11 cellular contexts compared by ENCODE assay signal in the genomic region with DNA sequence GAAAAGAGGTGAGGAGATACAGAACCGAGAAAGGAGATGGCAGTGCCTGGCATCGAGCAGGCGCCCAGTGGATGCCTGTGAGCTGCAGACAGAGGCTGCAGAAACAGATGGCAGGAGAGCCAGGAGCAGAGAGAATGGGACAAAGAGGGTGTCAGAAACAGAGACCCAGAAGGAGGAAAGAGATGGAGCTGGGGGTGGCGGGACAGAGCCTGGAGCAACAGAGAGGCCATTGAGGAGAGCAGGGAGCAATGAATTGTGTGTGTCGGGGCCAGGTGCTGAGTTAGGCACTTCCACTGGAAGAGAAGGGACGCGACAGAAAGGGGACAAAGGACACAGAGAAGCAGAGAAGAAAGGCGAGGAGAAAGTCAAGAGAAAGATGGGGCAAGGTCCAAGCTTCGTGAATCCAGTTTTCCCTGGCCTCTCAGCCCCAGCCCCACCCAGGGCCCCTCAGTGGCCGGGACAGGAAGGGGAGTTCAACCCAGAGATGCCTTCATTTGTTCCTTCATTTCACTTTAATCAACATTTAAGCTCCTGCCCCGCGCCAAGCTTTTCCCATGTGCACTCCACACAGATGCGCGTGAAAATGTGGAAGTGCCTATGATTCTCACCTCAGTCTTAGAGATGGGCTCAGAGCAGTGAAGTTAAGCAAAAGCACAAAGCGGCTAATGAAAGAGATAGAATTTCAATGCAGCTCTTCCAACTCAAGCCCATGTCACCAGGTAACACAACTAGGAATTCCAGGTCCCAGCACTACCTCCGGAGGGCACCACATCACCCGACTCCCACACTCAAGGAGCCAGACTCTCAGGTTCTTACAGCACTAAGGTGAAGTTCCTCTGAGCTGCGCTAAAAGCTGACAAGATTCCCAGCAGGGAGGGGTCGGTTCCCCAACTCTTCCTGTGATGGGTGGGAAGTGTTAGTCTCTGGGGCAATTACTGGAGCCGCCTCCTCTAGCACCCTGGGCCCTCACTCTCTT. TPM values are rescaled to one million over a fixed set of nuclear protein-coding genes. Genes with fewer than 3 reads are reported as not detected.
DNase-seq lines count a peak whose midpoint lies in the region; ATAC-seq and TF ChIP-seq lines count a peak whose summit lies in the region.
"Had no signal": no experiment of that assay in that cellular context is flagged by ENCODE, and none has a peak within 500 bp of the region (broad histone marks: within the 10 kb centered on the region; RNA-seq: fewer than 3 reads in every experiment).

No MANE protein-coding gene starts in this region.

- TF ChIP-seq RAD21 in SK-N-SH (IDR thresholded peaks at IDR 0.05; ENCODE audit: low read length): no peak

- H3K27me3 ChIP-seq in OCI-LY3 (ENCODE audit: low read depth, low read length) (peaks cover 7% of the 10 kb centered on the region; the same call in 1 of the 2 replicates), SK-N-SH (ENCODE audit: insufficient read depth) (no peaks in the 10 kb centered on the region)

- intact Hi-C loops in posterior vena cava (cut with DNase I): loop anchor here in 1 of 2 donors (2.0 kb wide), 1 partner anchor 37 kb away; no protein-coding TSS in a partner anchor

- H3K4me2 ChIP-seq in OCI-LY3 (ENCODE audit: low read length) (no peak overlapping the region), SK-N-SH (no peak overlapping the region)

- WGBS in SK-N-SH (ENCODE audit: low lambda C conversion rate): 89% methylated on average over 19 of the region's 20 CpGs

- H3K4me3 ChIP-seq in OCI-LY3 (ENCODE audit: low read length) (no peak overlapping the region), SK-N-SH (ENCODE audit: low read depth in 2 of 2, low read length in 1 of 2) (no peak overlapping the region)

- CTCF ChIA-PET in SK-N-SH (lab: Yijun Ruan, JAX): interaction anchor here (0.8 to 9.7 kb wide), 11 partner anchors 10 to 162 kb away, joined by 3 to 68 read pairs (median 4); no protein-coding TSS in a partner anchor

- peak; percentile 9; the same call in 1 of the 2 replicates for TF ChIP-seq CTCF in OCI-LY3 (IDR thresholded peaks at IDR 0.05; ENCODE audit: low read depth, low read length)
- no peak for TF ChIP-seq CTCF in SK-N-SH (IDR thresholded peaks at IDR 0.05)

- POLR2A ChIA-PET in SK-N-SH (lab: Yijun Ruan, JAX): interaction anchor here (0.6 to 1.2 kb wide), 2 partner anchors 15 to 90 kb away, joined by 3 read pairs; no protein-coding TSS in a partner anchor

- DNase-seq in DMS53 treated with DMSO at 0.1 percent for 48 hours (lab: John Stamatoyannopoulos, UW; ENCODE audit: unreplicated experiment) (peak; percentile 5), globus pallidus (ENCODE audit: low spot score) (peak; percentile 83), posterior vena cava (ENCODE audit: low spot score) (peak; percentile 60), NCI-H187 (lab: John Stamatoyannopoulos, UW) (no peak), SK-N-SH (no peak)
- DNase-seq: activated B cell treated with CpG ODN at 0.5 μM for 24 hours, naive B cell, NCI-H1694 had no signal

- no peaks in the 10 kb centered on the region for H3K36me3 ChIP-seq in OCI-LY3 (replicated peaks; ENCODE audit: low read depth, low read length)
- H3K36me3 ChIP-seq in SK-N-SH (replicated peaks in 1 of 2; ENCODE audit: control insufficient read depth in 1 of 2, insufficient read depth in 2 of 2, low read length in 1 of 2): no peaks in the 10 kb centered on the region

- no peaks in the 10 kb centered on the region for H4K20me1 ChIP-seq in OCI-LY3 (ENCODE audit: insufficient read depth, low read length)
- peaks cover 97% of the 10 kb centered on the region for H4K20me1 ChIP-seq in SK-N-SH (ENCODE audit: insufficient read depth)

- H3K79me2 ChIP-seq in OCI-LY3 (ENCODE audit: low read length) (no peaks in the 10 kb centered on the region), SK-N-SH (ENCODE audit: insufficient read depth) (peaks cover 79% of the 10 kb centered on the region)

- no peak for TF ChIP-seq EP300 in SK-N-SH (IDR thresholded peaks at IDR 0.05; ENCODE audit: borderline replicate concordance in 1 of 2, low read depth in 1 of 2, low read length in 1 of 2)

- H3K9me2 ChIP-seq in SK-N-SH: no peaks in the 10 kb centered on the region

- H3K9me3 ChIP-seq in OCI-LY3 (ENCODE audit: insufficient read depth, low read length): no peaks in the 10 kb centered on the region
- no peaks in the 10 kb centered on the region for H3K9me3 ChIP-seq in SK-N-SH

- H3K27ac ChIP-seq in OCI-LY3 (ENCODE audit: low read length) (no peak overlapping the region), SK-N-SH (ENCODE audit: low read depth in 2 of 2, low read length in 1 of 2) (no peak overlapping the region)

- H3F3A ChIP-seq in SK-N-SH (replicated peaks; ENCODE audit: insufficient read depth): peaks cover 11% of the 10 kb centered on the region

- H3K9ac ChIP-seq in OCI-LY3 (ENCODE audit: low read length) (no peak overlapping the region), SK-N-SH (no peak overlapping the region)

- H2AFZ ChIP-seq in OCI-LY3 (ENCODE audit: low read depth, low read length) (no peak overlapping the region), SK-N-SH (ENCODE audit: low read depth) (no peak overlapping the region)

- H3K4me1 ChIP-seq in OCI-LY3 (ENCODE audit: low read length) (peaks cover 18% of the 10 kb centered on the region), SK-N-SH (ENCODE audit: control insufficient read depth in 1 of 2, insufficient read depth in 2 of 2, low read depth in 1 of 2, low read length in 1 of 2) (peaks cover 9 to 81% of the 10 kb centered on the region in 2 experiments)

- ATAC-seq in GM21381 (IDR thresholded peaks at IDR 0.05; ENCODE audit: unreplicated experiment): no peak
- no peak for ATAC-seq in HG02885 (IDR thresholded peaks at IDR 0.05; ENCODE audit: poor library complexity, unreplicated experiment)

TF ChIP-seq in SK-N-SH, 30 proteins besides CTCF, POLR2A, EP300 and RAD21:
- no peak for TF ChIP-seq FOXM1 (IDR thresholded peaks at IDR 0.05; ENCODE audit: low read depth)
- TF ChIP-seq GATA2 (CRISPR knock-in tag; IDR thresholded peaks at IDR 0.05): no peak
- TF ChIP-seq TEAD4 (IDR thresholded peaks at IDR 0.05; ENCODE audit: borderline replicate concordance, insufficient read depth): no peak

RNA-seq across cellular contexts. Expression of gene TNS1, which starts 55.2 kb away (rescaled TPM):
- total RNA-seq in posterior vena cava: 1,000 to 10,000 TPM; 1,255 to 1,508 TPM
- 10.5 and 12.1 TPM in 2 replicates for polyA plus RNA-seq in SK-N-SH (2012; rRNA removed)
- 7.1 and 10.2 TPM in 2 replicates for polyA plus RNA-seq in SK-N-SH (2012; cell fraction: cytosol; rRNA removed)
- 34.1 and 40.8 TPM in 2 replicates for polyA plus RNA-seq in SK-N-SH (2012; cell fraction: nucleus; rRNA removed)

Comparison
In these comparisons a context has a peak if more than half of its experiments do, and no peak if none do; other contexts are left out.
1. DNase-seq: peak in DMS53 treated with DMSO at 0.1 percent for 48 hours (single experiment), globus pallidus (single experiment) and posterior vena cava (single experiment); none in NCI-H187 (0 of 2) and SK-N-SH (single experiment).